Comparison of ENCODE assay signal across 8 cellular contexts in genomic region chr3:29686889-29687592, GRCh38.
DNase-seq lines count a peak whose midpoint lies in the region; ATAC-seq and TF ChIP-seq lines count a peak whose summit lies in the region.

No MANE protein-coding gene starts in this region.

- no peak overlapping the region for H3K9ac ChIP-seq in BLaER1 treated with 17β-estradiol and CSF1 and Interleukin-3, amounts not matched to agents 10 nM and 100 nM

- no peaks in the 10 kb centered on the region for H3K36me3 ChIP-seq in BLaER1 treated with 17β-estradiol and CSF1 and Interleukin-3, amounts not matched to agents 10 nM and 100 nM
- H3K36me3 ChIP-seq in brain microvascular endothelial cell (replicated peaks) = no peaks in the 10 kb centered on the region

- no peaks in the 10 kb centered on the region for H4K20me1 ChIP-seq in BLaER1 treated with 17β-estradiol and CSF1 and Interleukin-3, amounts not matched to agents 10 nM and 100 nM

- TF ChIP-seq CTCF in brain microvascular endothelial cell (IDR thresholded peaks at IDR 0.05; ENCODE audit: low read depth, low read length, missing control alignments) = no peak

- no peaks in the 10 kb centered on the region for H3K27me3 ChIP-seq in BLaER1 treated with 17β-estradiol and CSF1 and Interleukin-3, amounts not matched to agents 10 nM and 100 nM
- H3K27me3 ChIP-seq in brain microvascular endothelial cell (replicated peaks) = no peaks in the 10 kb centered on the region

- H3K27ac ChIP-seq in BLaER1 treated with 17β-estradiol and CSF1 and Interleukin-3, amounts not matched to agents 10 nM and 100 nM = no peak overlapping the region
- peak overlapping the region; percentile 43 for H3K27ac ChIP-seq in brain microvascular endothelial cell

- no peak overlapping the region for H3K4me3 ChIP-seq in BLaER1 treated with 17β-estradiol and CSF1 and Interleukin-3, amounts not matched to agents 10 nM and 100 nM
- no peak overlapping the region for H3K4me3 ChIP-seq in brain microvascular endothelial cell (ENCODE audit: low read depth, low read length)

- no peaks in the 10 kb centered on the region for H3K9me3 ChIP-seq in BLaER1 treated with 17β-estradiol and CSF1 and Interleukin-3, amounts not matched to agents 10 nM and 100 nM (replicated peaks in 1 of 11)

- DNase-seq in brain microvascular endothelial cell (peak; percentile 65), DMS153 (lab: John Stamatoyannopoulos, UW) (no peak), activated T-cell treated with anti-CD3 and anti-CD28 coated beads for 4 hours (no peak)
- DNase-seq in stimulated activated CD4-positive, alpha-beta T cell treated with anti-CD3 and anti-CD28 coated beads, Interleukin-1b, Interleukin-23, amount 100 ng/mL, for 48 hours = no peak
- no peak for DNase-seq in activated CD8-positive, alpha-beta memory T cell treated with anti-CD3 and anti-CD28 coated beads for 24 hours

- H3K4me1 ChIP-seq in BLaER1 treated with 17β-estradiol and CSF1 and Interleukin-3, amounts not matched to agents 10 nM and 100 nM = peaks cover 0 to 15% (median 6%) of the 10 kb centered on the region in 10 experiments; a peak in 12 of 20 replicates

- peak overlapping the region in 7 of 11 experiments; percentile 4 to 40 (median 22); a peak in 9 of 22 replicates for H3K4me2 ChIP-seq in BLaER1 treated with 17β-estradiol and CSF1 and Interleukin-3, amounts not matched to agents 10 nM and 100 nM

- in situ Hi-C loops in brain microvascular endothelial cell (cut with HindIII; ENCODE audit: low pct_ligation_motif_present, low sequenced_read_pairs) = no loop called here

- ATAC-seq in GM19397 (IDR thresholded peaks at IDR 0.05; ENCODE audit: unreplicated experiment) (peak; percentile 94), HG03196 (IDR thresholded peaks at IDR 0.05; ENCODE audit: unreplicated experiment) (peak; percentile 95)
